16 cellular contexts compared by ENCODE assay signal in the genomic region with DNA sequence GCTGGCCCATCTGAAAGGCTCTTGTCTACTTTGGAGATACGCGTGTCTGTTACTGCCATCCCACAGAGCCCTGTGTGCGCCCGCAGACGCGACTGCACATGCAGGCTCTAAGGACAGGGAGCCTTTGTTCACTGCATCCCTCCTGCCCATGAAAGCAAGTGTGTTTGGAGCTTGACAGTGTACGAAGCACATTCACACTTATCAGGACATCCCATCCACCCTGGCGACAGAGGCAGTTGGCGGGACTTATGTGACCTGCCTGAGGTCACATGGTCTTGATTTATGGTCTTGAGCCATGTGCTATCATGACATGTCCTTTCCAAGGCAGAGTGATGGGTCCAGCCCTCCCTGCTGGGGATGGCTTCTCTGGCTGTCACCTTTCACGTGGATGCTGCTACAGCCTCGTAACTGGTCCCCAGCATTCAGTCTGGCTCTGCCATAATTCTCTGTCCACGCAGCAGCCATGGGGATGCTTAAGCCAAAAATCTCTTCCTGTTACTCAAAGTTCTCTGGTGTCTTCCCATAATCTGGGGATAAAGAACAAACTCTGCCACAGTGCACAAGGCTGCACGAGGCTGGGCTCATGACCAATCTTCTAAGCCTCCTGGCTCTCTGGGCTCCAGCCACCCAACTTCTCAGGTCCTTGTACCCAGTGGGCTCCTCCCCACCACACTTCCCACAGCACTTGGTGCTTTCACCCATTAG. TPM values are rescaled to one million over a fixed set of nuclear protein-coding genes. Genes with fewer than 3 reads are reported as not detected.
A peak's percentile ranks its signal among the peaks of the same experiment; 100 is the strongest.
DNase-seq lines count a peak whose midpoint lies in the region; ATAC-seq and TF ChIP-seq lines count a peak whose summit lies in the region.
"Had no signal": no experiment of that assay in that cellular context is flagged by ENCODE, and none has a peak within 500 bp of the region (broad histone marks: within the 10 kb centered on the region; RNA-seq: fewer than 3 reads in every experiment).

No MANE protein-coding gene starts in this region.

- no peak overlapping the region for H3K4me3 ChIP-seq in spleen
- H3K4me3 ChIP-seq: vagina had no signal

- peaks cover 17% of the 10 kb centered on the region for H3K36me3 Mint-ChIP-seq in activated CD4-positive, alpha-beta T cell treated with anti-CD3 and anti-CD28 coated beads for 36 hours (ENCODE audit: low read depth)

- no peaks in the 10 kb centered on the region for H3K27me3 Mint-ChIP-seq in activated CD4-positive, alpha-beta T cell treated with anti-CD3 and anti-CD28 coated beads for 36 hours
- H3K27me3 Mint-ChIP-seq: activated naive CD4-positive, alpha-beta T cell treated with anti-CD3 and anti-CD28 coated beads, Interleukin-2, amount 50 U/mL, for 24 hours had no signal

- peaks cover 56% of the 10 kb centered on the region for H3K4me1 Mint-ChIP-seq in activated CD4-positive, alpha-beta T cell treated with anti-CD3 and anti-CD28 coated beads for 36 hours

- peak overlapping the region; percentile 92 for H3K27ac Mint-ChIP-seq in activated CD4-positive, alpha-beta T cell treated with anti-CD3 and anti-CD28 coated beads for 36 hours
- H3K27ac Mint-ChIP-seq: activated naive CD4-positive, alpha-beta T cell treated with anti-CD3 and anti-CD28 coated beads, Interleukin-2, amount 50 U/mL, for 24 hours; nephron had no signal

- WGBS in spleen, 5 donors = 82 to 88% (median 86%) methylated on average over 9 to 13 of the region's 13 CpGs

- no peaks in the 10 kb centered on the region for H3K9me3 Mint-ChIP-seq in activated CD4-positive, alpha-beta T cell treated with anti-CD3 and anti-CD28 coated beads for 36 hours (ENCODE audit: low read depth)
- H3K9me3 Mint-ChIP-seq: activated naive CD4-positive, alpha-beta T cell treated with anti-CD3 and anti-CD28 coated beads, Interleukin-2, amount 50 U/mL, for 24 hours; nephron had no signal

- intact Hi-C loops in activated CD4-positive, alpha-beta T cell treated with anti-CD3 and anti-CD28 coated beads for 36 hours (cut with DNase I, micrococcal nuclease) = loop anchor here (5.0 kb wide), 4 partner anchors 98 to 243 kb away; a partner anchor contains a TSS
- intact Hi-C loops in spleen (cut with DNase I; ENCODE audit: low total_unique reads) = loop anchor here (5.0 to 10.0 kb wide), 3 partner anchors 83 to 243 kb away; a partner anchor contains a TSS

- no peaks in the 10 kb centered on the region for H3K27me3 ChIP-seq in spleen (replicated peaks in 1 of 7)
- H3K27me3 ChIP-seq: vagina had no signal

- no peak for TF ChIP-seq POLR2A in spleen (IDR thresholded peaks at IDR 0.05)

- CTCF ChIA-PET in activated CD4-positive, alpha-beta T cell treated with anti-CD3 and anti-CD28 coated beads for 36 hours (lab: Charles Lee) = interaction anchor here (0.6 to 5.5 kb wide), 4 partner anchors 83 to 369 kb away, joined by 3 to 51 read pairs (median 4); a partner anchor contains a TSS

- TF ChIP-seq CTCF in spleen (IDR thresholded peaks at IDR 0.05 in 8 of 11, conservative IDR thresholded peaks at IDR 0.05 in 3 of 11) = no peak

- peak overlapping the region in 4 of 8 donors; percentile 18 to 81 (median 41) for H3K27ac ChIP-seq in spleen
- H3K27ac ChIP-seq: vagina had no signal

- H3K9me3 ChIP-seq in spleen = no peaks in the 10 kb centered on the region
- H3K9me3 ChIP-seq: vagina had no signal

- H3K4me1 ChIP-seq in spleen = peaks cover 10 to 91% (median 39%) of the 10 kb centered on the region in 6 donors

- peaks cover 0 to 40% (median 5%) of the 10 kb centered on the region in 6 donors for H3K36me3 ChIP-seq in spleen
- H3K36me3 ChIP-seq: vagina had no signal

- DNase-seq in activated CD4-positive, alpha-beta T cell treated with anti-CD3 and anti-CD28 coated beads for 36 hours = no peak
- DNase-seq in activated CD4-positive, alpha-beta T cell treated with anti-CD3 and anti-CD28 coated beads, Interleukin-2, amount 50 U/mL, for 48 hours = no peak
- DNase-seq in SK-N-DZ (ENCODE audit: low spot score) (peak; percentile 73), foreskin melanocyte (peak; percentile 34), spleen (peak; percentile 62), T1000 (lab: John Stamatoyannopoulos, UW) (no peak)
- DNase-seq: activated CD4-positive, alpha-beta T cell treated with anti-CD3 and anti-CD28 coated beads for 1 hour; DMS53; islet precursor cell; NCI-H510A treated with DMSO at 0.1 percent for 48 hours; SHP77 treated with DMSO at 0.1 percent for 48 hours had no signal

- peak; percentile 6 for ATAC-seq in activated CD4-positive, alpha-beta T cell treated with anti-CD3 and anti-CD28 coated beads for 36 hours
- ATAC-seq in GM18907 (IDR thresholded peaks at IDR 0.05; ENCODE audit: unreplicated experiment) (no peak), GM18520 (IDR thresholded peaks at IDR 0.05; ENCODE audit: unreplicated experiment) (no peak)

- POLR2A ChIA-PET in activated CD4-positive, alpha-beta T cell treated with anti-CD3 and anti-CD28 coated beads for 36 hours (lab: Charles Lee) = interaction anchor here (1.3 kb wide), 1 partner anchor 15 kb away, joined by 3 read pairs; no protein-coding TSS in a partner anchor

- no peak overlapping the region for H3K4me3 Mint-ChIP-seq in activated CD4-positive, alpha-beta T cell treated with anti-CD3 and anti-CD28 coated beads for 36 hours
- H3K4me3 Mint-ChIP-seq: activated naive CD4-positive, alpha-beta T cell treated with anti-CD3 and anti-CD28 coated beads, Interleukin-2, amount 50 U/mL, for 24 hours; nephron had no signal

RNA-seq across cellular contexts. Expression of a gene that starts 36.3 kb away (rescaled TPM):
- total RNA-seq in activated CD4-positive, alpha-beta T cell treated with anti-CD3 and anti-CD28 coated beads for 36 hours = 10 to 100 TPM; 10.5 to 12.4 TPM
- polyA plus RNA-seq in SK-N-DZ (2014; cell fraction: cytosol; rRNA removed) = 99.3 and 104 TPM in 2 replicates
- polyA plus RNA-seq in SK-N-DZ (2014; cell fraction: nucleus; rRNA removed) = 58.0 and 67.2 TPM in 2 replicates
- 1 to 10 TPM in 5 of 7 donors, under 1 TPM in 2; 0.46 to 3.0 (median 1.5) TPM for total RNA-seq in spleen
- polyA plus RNA-seq in spleen = 1 to 10 TPM in 2 of 3 donors, under 1 TPM in 1; 0.76 to 1.2 (median 1.2) TPM

Comparison
In these comparisons a context has a peak if more than half of its experiments do, and no peak if none do; other contexts are left out.
1. DNase-seq: peak in SK-N-DZ (single experiment), foreskin melanocyte (single experiment) and spleen (single experiment); none in activated CD4-positive, alpha-beta T cell treated with anti-CD3 and anti-CD28 coated beads for 36 hours (single experiment), activated CD4-positive, alpha-beta T cell treated with anti-CD3 and anti-CD28 coated beads, Interleukin-2, amount 50 U/mL, for 48 hours (0 of 2) and T1000 (single experiment).